12 cellular contexts compared by ENCODE assay signal in genomic region chr6:71410164-71410566, GRCh38.
DNase-seq lines count a peak whose midpoint lies in the region; ATAC-seq, FAIRE-seq and TF ChIP-seq lines count a peak whose summit lies in the region.
"Had no signal": no experiment of that assay in that cellular context is flagged by ENCODE, and none has a peak within 500 bp of the region (broad histone marks: within the 10 kb centered on the region; RNA-seq: fewer than 3 reads in every experiment).

No MANE protein-coding gene starts in this region.

- FAIRE-seq in RCC 7860 (lab: Jason Lieb, UNC), result peak; percentile 95

- peaks cover 4% of the 10 kb centered on the region for H3F3A ChIP-seq in SK-N-SH (replicated peaks; ENCODE audit: insufficient read depth)

- no peaks in the 10 kb centered on the region for H3K9me2 ChIP-seq in SK-N-SH

- peaks cover 3 to 8% of the 10 kb centered on the region in 2 experiments for H3K36me3 ChIP-seq in SK-N-SH (replicated peaks in 1 of 2; ENCODE audit: control insufficient read depth in 1 of 2, insufficient read depth in 2 of 2, low read length in 1 of 2)
- H3K36me3 ChIP-seq in CD8-positive, alpha-beta memory T cell (ENCODE audit: insufficient read depth, low read length), result no peaks in the 10 kb centered on the region
- H3K36me3 ChIP-seq: ovary had no signal

- CTCF ChIA-PET in SK-N-SH (lab: Yijun Ruan, JAX) (interaction anchor here (1.2 to 1.5 kb wide), 2 partner anchors 11 to 220 kb away, joined by 3 read pairs; no protein-coding TSS in a partner anchor), RWPE1 (lab: Yijun Ruan, JAX) (interaction anchor here (0.6 kb wide), 1 partner anchor 20 kb away, joined by 3 read pairs; no protein-coding TSS in a partner anchor)
- CTCF ChIA-PET in CD8-positive, alpha-beta memory T cell (lab: Charles Lee), result no interaction called here

- peaks cover 4% of the 10 kb centered on the region for H3K79me2 ChIP-seq in SK-N-SH (ENCODE audit: insufficient read depth)

- H3K36me3 Mint-ChIP-seq in CD8-positive, alpha-beta memory T cell, result no peaks in the 10 kb centered on the region

- H3K4me1 Mint-ChIP-seq in CD8-positive, alpha-beta memory T cell, result peaks cover 0 to 4% (median 0%) of the 10 kb centered on the region in 3 donors

- POLR2A ChIA-PET in SK-N-SH (lab: Yijun Ruan, JAX), result no interaction called here
- POLR2A ChIA-PET in RWPE1 (lab: Yijun Ruan, JAX; ENCODE audit: low non-redundant PET), result no interaction called here
- POLR2A ChIA-PET in CD8-positive, alpha-beta memory T cell (lab: Charles Lee), result no interaction called here

- DNase-seq in GM12865 (ENCODE audit: low read depth) (peak; percentile 26), RCC 7860 (ENCODE audit: low spot score) (peak; percentile 75), myocyte (ENCODE audit: low read depth) (peak; percentile 37), SK-N-SH (no peak), left lobe of liver (ENCODE audit: low spot score) (no peak), RWPE1 (ENCODE audit: low spot score) (no peak)
- no peak for DNase-seq in CD8-positive, alpha-beta memory T cell
- DNase-seq: activated CD8-positive, alpha-beta memory T cell treated with anti-CD3 and anti-CD28 coated beads, Interleukin-2, amount 10 ng/mL, durations not matched to agents 7 days and 5 days; MG63; ovary had no signal

- no peak for TF ChIP-seq RAD21 in SK-N-SH (IDR thresholded peaks at IDR 0.05; ENCODE audit: low read length)

- H3K27me3 Mint-ChIP-seq in CD8-positive, alpha-beta memory T cell, result peaks cover 2 to 23% of the 10 kb centered on the region in 2 donors

- H3K9me3 ChIP-seq in SK-N-SH, result no peaks in the 10 kb centered on the region
- H3K9me3 ChIP-seq in CD8-positive, alpha-beta memory T cell (ENCODE audit: low read length), result no peaks in the 10 kb centered on the region
- H3K9me3 ChIP-seq: MG63, ovary had no signal

- H3K4me2 ChIP-seq in SK-N-SH, result no peak overlapping the region

- H3K27ac ChIP-seq in SK-N-SH (ENCODE audit: low read depth in 2 of 2, low read length in 1 of 2) (no peak overlapping the region), RWPE1 (no peak overlapping the region)
- no peak overlapping the region for H3K27ac ChIP-seq in CD8-positive, alpha-beta memory T cell (ENCODE audit: low read depth, low read length)
- H3K27ac ChIP-seq: C4-2B, ovary had no signal

- no peak overlapping the region for H3K27ac Mint-ChIP-seq in CD8-positive, alpha-beta memory T cell
- H3K27ac Mint-ChIP-seq: activated CD8-positive, alpha-beta memory T cell treated with anti-CD3 and anti-CD28 coated beads, Interleukin-2, amount 10 ng/mL, durations not matched to agents 7 days and 5 days had no signal

- no peak for TF ChIP-seq EP300 in SK-N-SH (IDR thresholded peaks at IDR 0.05; ENCODE audit: borderline replicate concordance in 1 of 2, low read depth in 1 of 2, low read length in 1 of 2)

- H4K20me1 ChIP-seq in SK-N-SH (ENCODE audit: insufficient read depth), result no peaks in the 10 kb centered on the region

- no peak overlapping the region for H3K4me3 Mint-ChIP-seq in CD8-positive, alpha-beta memory T cell
- H3K4me3 Mint-ChIP-seq: activated CD8-positive, alpha-beta memory T cell treated with anti-CD3 and anti-CD28 coated beads, Interleukin-2, amount 10 ng/mL, durations not matched to agents 7 days and 5 days had no signal

- peaks cover 3 to 18% of the 10 kb centered on the region in 2 experiments; a peak in 3 of 4 replicates for H3K4me1 ChIP-seq in SK-N-SH (ENCODE audit: control insufficient read depth in 1 of 2, insufficient read depth in 2 of 2, low read depth in 1 of 2, low read length in 1 of 2)
- H3K4me1 ChIP-seq in CD8-positive, alpha-beta memory T cell (ENCODE audit: insufficient read depth, low read length), result no peaks in the 10 kb centered on the region

- no peak for TF ChIP-seq CTCF in GM12865 (IDR thresholded peaks at IDR 0.05; ENCODE audit: insufficient read depth, low read depth, low read length, missing control alignments)
- no peak for TF ChIP-seq CTCF in SK-N-SH (IDR thresholded peaks at IDR 0.05)
- TF ChIP-seq CTCF in RWPE1 (conservative IDR thresholded peaks at IDR 0.05; ENCODE audit: low read depth), result no peak

- 92% methylated on average over 4 of the region's 4 CpGs for WGBS in SK-N-SH (ENCODE audit: low lambda C conversion rate)

- no peaks in the 10 kb centered on the region for H3K27me3 ChIP-seq in SK-N-SH (ENCODE audit: insufficient read depth)
- H3K27me3 ChIP-seq in CD8-positive, alpha-beta memory T cell (ENCODE audit: insufficient read depth, low read length, poor library complexity, severe bottlenecking), result no peaks in the 10 kb centered on the region
- H3K27me3 ChIP-seq: MG63, ovary had no signal

- H3K9ac ChIP-seq in SK-N-SH, result no peak overlapping the region

- H3K4me3 ChIP-seq in GM12865 (ENCODE audit: low read depth, low read length) (no peak overlapping the region), SK-N-SH (ENCODE audit: low read depth in 2 of 2, low read length in 1 of 2) (no peak overlapping the region)
- no peak overlapping the region for H3K4me3 ChIP-seq in CD8-positive, alpha-beta memory T cell (ENCODE audit: low read length)
- H3K4me3 ChIP-seq: MG63, ovary had no signal

- H2AFZ ChIP-seq in SK-N-SH (ENCODE audit: low read depth), result no peak overlapping the region

- H3K9me3 Mint-ChIP-seq in CD8-positive, alpha-beta memory T cell, result no peaks in the 10 kb centered on the region

- peak; percentile 61 for ATAC-seq in GM21723 (IDR thresholded peaks at IDR 0.05; ENCODE audit: unreplicated experiment)
- no peak for ATAC-seq in left lobe of liver
- ATAC-seq: activated CD8-positive, alpha-beta memory T cell treated with anti-CD3 and anti-CD28 coated beads, Interleukin-2, amount 10 ng/mL, durations not matched to agents 7 days and 5 days had no signal

TF ChIP-seq in SK-N-SH, 30 proteins besides CTCF, POLR2A, EP300 and RAD21:
- TF ChIP-seq RFX5 (IDR thresholded peaks at IDR 0.05; ENCODE audit: low read length), result no peak
- TF ChIP-seq, protein P1, sequence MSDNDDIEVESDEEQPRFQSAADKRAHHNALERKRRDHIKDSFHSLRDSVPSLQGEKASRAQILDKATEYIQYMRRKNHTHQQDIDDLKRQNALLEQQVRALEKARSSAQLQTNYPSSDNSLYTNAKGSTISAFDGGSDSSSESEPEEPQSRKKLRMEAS (IDR thresholded peaks at IDR 0.05; ENCODE audit: low read depth), result no peak
- no peak for TF ChIP-seq EZH2phosphoT487 (IDR thresholded peaks at IDR 0.05; ENCODE audit: borderline replicate concordance, low read depth)
- no peak for TF ChIP-seq PBX3 (IDR thresholded peaks at IDR 0.05)
- TF ChIP-seq NRF1 (IDR thresholded peaks at IDR 0.05; ENCODE audit: low read depth, low read length), result no peak
- no peak for TF ChIP-seq POLR2AphosphoS5 (IDR thresholded peaks at IDR 0.05; ENCODE audit: low read depth, low read length)
- TF ChIP-seq CHD2 (IDR thresholded peaks at IDR 0.05; ENCODE audit: low read length, partially characterized antibody), result no peak
- no peak for TF ChIP-seq YY1 (IDR thresholded peaks at IDR 0.05; ENCODE audit: low read depth)
- no peak for TF ChIP-seq SIN3A (IDR thresholded peaks at IDR 0.05; ENCODE audit: borderline replicate concordance, low read depth, low read length)
- no peak for TF ChIP-seq NFIC (IDR thresholded peaks at IDR 0.05; ENCODE audit: borderline replicate concordance)
- TF ChIP-seq JUND (IDR thresholded peaks at IDR 0.05), result no peak
- no peak for TF ChIP-seq ELF1 (IDR thresholded peaks at IDR 0.05)
- no peak for TF ChIP-seq TAF1 (IDR thresholded peaks at IDR 0.05; ENCODE audit: borderline replicate concordance, low read depth, low read length)
- TF ChIP-seq MXI1 (IDR thresholded peaks at IDR 0.05; ENCODE audit: low read depth, low read length), result no peak
TF ChIP-seq in SK-N-SH: peak in this region for 0.

Comparison
In these comparisons a context has a peak if more than half of its experiments do, and no peak if none do; other contexts are left out.
1. DNase-seq: peak in GM12865 (single experiment), RCC 7860 (single experiment) and myocyte (single experiment); none in SK-N-SH (single experiment), left lobe of liver (single experiment), RWPE1 (single experiment) and CD8-positive, alpha-beta memory T cell (0 of 5).